30 cellular contexts compared by ENCODE assay signal in genomic region chr3:57194641-57195040, GRCh38.
"Had no signal": no experiment of that assay in that cellular context is flagged by ENCODE, and none has a peak within 500 bp of the region (broad histone marks: within the 10 kb centered on the region; RNA-seq: fewer than 3 reads in every experiment).

No MANE protein-coding gene starts in this region.

- H3K27me3 ChIP-seq: ascending aorta, body of pancreas, breast epithelium, Peyer's patch, SJSA1 had no signal

- H3K27ac ChIP-seq: ascending aorta, body of pancreas, breast epithelium, Peyer's patch, SJSA1 had no signal

- H3K4me1 ChIP-seq: ascending aorta, body of pancreas, breast epithelium, Peyer's patch, SJSA1 had no signal

- H3K4me3 ChIP-seq: ascending aorta, body of pancreas, breast epithelium, Peyer's patch, SJSA1 had no signal

- DNase-seq: activated CD4-positive, alpha-beta T cell treated with anti-CD3 and anti-CD28 coated beads, Interleukin-2, amount 10 ng/mL, durations not matched to agents 7 days and 5 days; activated CD4-positive, alpha-beta T cell treated with anti-CD3 and anti-CD28 coated beads, Interleukin-2, amount 50 U/mL, for 48 hours; activated CD8-positive, alpha-beta T cell treated with anti-CD3 and anti-CD28 coated beads, Interleukin-2, amount 10 ng/mL, durations not matched to agents 7 days and 5 days; activated gamma-delta T cell; activated naive CD4-positive, alpha-beta T cell treated with Interleukin-2 at 50 U/mL for 16 hours; activated naive CD8-positive, alpha-beta T cell treated with anti-CD3 and anti-CD28 coated beads, Interleukin-2, amount 10 ng/mL, durations not matched to agents 7 days and 5 days; activated T-cell treated with anti-CD3 and anti-CD28 coated beads, Interleukin-2, amount 50 U/mL, for 24 hours; amygdala; body of pancreas; cerebellar nuclear complex; Karpas-422; KBM-7; NCI-H1092; NCI-H1436 treated with DMSO at 0.1 percent for 48 hours; NCI-H187 treated with DMSO at 0.1 percent for 48 hours; NCI-H2081; NCI-H2171 treated with DMSO at 0.1 percent for 48 hours; NCI-H2227 treated with DMSO at 0.1 percent for 48 hours; NCI-H446; NCI-H510A treated with DMSO at 0.1 percent for 48 hours; NCI-H526 treated with DMSO at 0.1 percent for 48 hours; NCI-H774; NK-92 treated with Interleukin-12 subunit alpha and Interleukin-12 subunit beta, amount 100 ng/mL, for 24 hours; PC-3; Peyer's patch; RPMI8226; SHP77 treated with DMSO at 0.1 percent for 48 hours had no signal

- H3K9me3 ChIP-seq: ascending aorta, body of pancreas, breast epithelium, Peyer's patch, SJSA1 had no signal

- H3K36me3 ChIP-seq: ascending aorta, breast epithelium, Peyer's patch, SJSA1 had no signal
